ENCODE assay signal across 16 cellular contexts in genomic region chr4:17583944-17584343, GRCh38. TPM values are rescaled to one million over a fixed set of nuclear protein-coding genes. Genes with fewer than 3 reads are reported as not detected.
DNase-seq lines count a peak whose midpoint lies in the region; ATAC-seq and TF ChIP-seq lines count a peak whose summit lies in the region.
"Had no signal": no experiment of that assay in that cellular context is flagged by ENCODE, and none has a peak within 500 bp of the region (broad histone marks: within the 10 kb centered on the region; RNA-seq: fewer than 3 reads in every experiment).

No MANE protein-coding gene starts in this region.

- H3K27ac Mint-ChIP-seq in H9 (peak overlapping the region; percentile 82 to 92 (median 87); a peak in 5 of 7 replicates), WTC11 (peak overlapping the region; percentile 89)
- H3K27ac Mint-ChIP-seq: B cell; CD4-positive, CD25-positive, alpha-beta regulatory T cell had no signal

- ATAC-seq in GM18505 (IDR thresholded peaks at IDR 0.05; ENCODE audit: unreplicated experiment) (no peak), WTC11 (no peak), GM21723 (IDR thresholded peaks at IDR 0.05; ENCODE audit: unreplicated experiment) (no peak), HG02623 (IDR thresholded peaks at IDR 0.05; ENCODE audit: unreplicated experiment) (no peak)

- H4K5ac ChIP-seq in H9 (ENCODE audit: insufficient read length, low read depth, low read length) = no peak overlapping the region

- peak; percentile 42 for TF ChIP-seq POLR2A in GM18505 (IDR thresholded peaks at IDR 0.05; ENCODE audit: borderline replicate concordance, extremely low read depth, insufficient read depth, insufficient read length)

- no peak overlapping the region for H3K4me3 ChIP-seq in iPS-20b (ENCODE audit: low read length)
- H3K4me3 ChIP-seq: PC-9, SJCRH30 had no signal

- no CpG with 5 or more reads among the region's 4 CpGs for WGBS in H9 (ENCODE audit: extremely low coverage, insufficient read length, low lambda C conversion rate)

- no peak overlapping the region for H3K56ac ChIP-seq in H9 (ENCODE audit: insufficient read length, low read depth, low read length)

- no peaks in the 10 kb centered on the region for H4K20me1 ChIP-seq in H9 (ENCODE audit: control insufficient read depth, insufficient read depth, insufficient read length)

- DNase-seq in H9 (no peak), WTC11 (ENCODE audit: low spot score) (no peak), AG20443 (ENCODE audit: low spot score) (no peak)
- DNase-seq: Caco-2; CD4-positive, CD25-positive, alpha-beta regulatory T cell; DMS53; NCI-H187; NCI-H345; NCI-H69; PC-9; SJCRH30 had no signal

- no peak overlapping the region for H3K4ac ChIP-seq in H9 (ENCODE audit: low read depth, low read length)

- H3K9me3 ChIP-seq in H9 (ENCODE audit: control insufficient read depth, low read depth, low read length) = no peaks in the 10 kb centered on the region
- no peaks in the 10 kb centered on the region for H3K9me3 ChIP-seq in iPS-20b (ENCODE audit: insufficient read depth, low read depth, low read length)
- H3K9me3 ChIP-seq: Caco-2, SJCRH30 had no signal

- H3K36me3 Mint-ChIP-seq in H9 (ENCODE audit: insufficient read depth in 1 of 3, low read depth in 3 of 3) (peaks cover 31 to 85% (median 67%) of the 10 kb centered on the region in 3 experiments), WTC11 (peaks cover 48% of the 10 kb centered on the region)

- CTCF ChIA-PET in WTC11 (lab: Charles Lee) = interaction anchor here (0.9 to 1.0 kb wide), 2 partner anchors 35 to 112 kb away, joined by 3 read pairs; no protein-coding TSS in a partner anchor

- no peaks in the 10 kb centered on the region; the same call in 1 of the 2 replicates for H3K4me1 ChIP-seq in H9 (ENCODE audit: insufficient read depth, low read length)
- peaks cover 3% of the 10 kb centered on the region; the same call in 1 of the 2 replicates for H3K4me1 ChIP-seq in iPS-20b (ENCODE audit: insufficient read depth, low read length)
- H3K4me1 ChIP-seq: SJCRH30 had no signal

- no peaks in the 10 kb centered on the region for H3K79me2 ChIP-seq in H9 (ENCODE audit: insufficient read depth, low read length)

- H3K79me1 ChIP-seq in H9 (ENCODE audit: insufficient read depth, low read depth, low read length, poor library complexity, severe bottlenecking) = no peaks in the 10 kb centered on the region

- H3K14ac ChIP-seq in H9 (ENCODE audit: insufficient read depth, low read length) = no peak overlapping the region

- no peak overlapping the region for H2BK12ac ChIP-seq in H9 (ENCODE audit: insufficient read length, low read depth, low read length)

- H3K4me3 Mint-ChIP-seq in H9 (no peak overlapping the region), WTC11 (no peak overlapping the region)
- H3K4me3 Mint-ChIP-seq: B cell had no signal

- H3K18ac ChIP-seq in H9 (ENCODE audit: insufficient read length, low read depth, low read length) = no peak overlapping the region

- no peaks in the 10 kb centered on the region for H3K27me3 Mint-ChIP-seq in H9 (ENCODE audit: low read depth)
- H3K27me3 Mint-ChIP-seq in WTC11 (ENCODE audit: low read depth) = no peaks in the 10 kb centered on the region
- H3K27me3 Mint-ChIP-seq: B cell; CD4-positive, CD25-positive, alpha-beta regulatory T cell had no signal

- H3K9me3 Mint-ChIP-seq in H9 (no peaks in the 10 kb centered on the region), WTC11 (no peaks in the 10 kb centered on the region)
- H3K9me3 Mint-ChIP-seq: CD4-positive, CD25-positive, alpha-beta regulatory T cell had no signal

- no peak overlapping the region for H2BK5ac ChIP-seq in H9 (ENCODE audit: insufficient read length, low read length)

- H2BK15ac ChIP-seq in H9 (ENCODE audit: low read depth, low read length) = no peak overlapping the region

- H3K23me2 ChIP-seq in H9 (ENCODE audit: insufficient read length, low read depth, low read length, poor library complexity, severe bottlenecking) = no peaks in the 10 kb centered on the region

- no peak overlapping the region for H3K23ac ChIP-seq in H9 (ENCODE audit: insufficient read length, low read depth, low read length)

- H3K27me3 ChIP-seq in H9 (ENCODE audit: insufficient read depth, low read length) (no peaks in the 10 kb centered on the region), iPS-20b (ENCODE audit: insufficient read depth, low read length) (no peaks in the 10 kb centered on the region)
- H3K27me3 ChIP-seq: SJCRH30 had no signal

- H3K27ac ChIP-seq in H9 (ENCODE audit: insufficient read length, low read depth, low read length) (no peak overlapping the region), iPS-20b (ENCODE audit: low read length) (no peak overlapping the region)
- H3K27ac ChIP-seq: PC-9, SJCRH30 had no signal

- POLR2A ChIA-PET in WTC11 (lab: Charles Lee) = interaction anchor here (0.5 to 0.8 kb wide), 2 partner anchors 762 to 1924 kb away, joined by 4 to 8 read pairs; no protein-coding TSS in a partner anchor

- no peak overlapping the region for H2BK120ac ChIP-seq in H9 (ENCODE audit: low read depth, low read length, poor library complexity, severe bottlenecking)

- TF ChIP-seq CTCF in H9 (conservative IDR thresholded peaks at IDR 0.05) (no peak), WTC11 (IDR thresholded peaks at IDR 0.05) (no peak)

- H2BK20ac ChIP-seq in H9 (ENCODE audit: low read depth, low read length, poor library complexity, severe bottlenecking) = no peak overlapping the region

- no peak overlapping the region for H3K9ac ChIP-seq in H9 (ENCODE audit: extremely low read depth, insufficient read length, low read length)
- peak overlapping the region; percentile 5; the same call in 1 of the 2 replicates for H3K9ac ChIP-seq in iPS-20b (ENCODE audit: low read depth, low read length)

- no peak overlapping the region for H4K8ac ChIP-seq in H9 (replicated peaks; ENCODE audit: insufficient read length, low read depth, low read length)

- no peak overlapping the region for H2AK5ac ChIP-seq in H9 (ENCODE audit: insufficient read length, low read length)

- peaks cover 85% of the 10 kb centered on the region for H3K36me3 ChIP-seq in iPS-20b (ENCODE audit: insufficient read depth, low read depth, low read length)

- no peak overlapping the region for H4K91ac ChIP-seq in H9 (ENCODE audit: insufficient read length, low read depth, low read length)

- no peak overlapping the region for H3T11ph ChIP-seq in H9 (ENCODE audit: low read length)

- no peak overlapping the region for H3K4me2 ChIP-seq in H9 (ENCODE audit: insufficient read depth, insufficient read length, low read length)
- H3K4me2 ChIP-seq: PC-9 had no signal

- no peak overlapping the region for H2AFZ ChIP-seq in H9 (ENCODE audit: low read length)
- H2AFZ ChIP-seq: PC-9 had no signal

- peaks cover 17 to 19% of the 10 kb centered on the region in 2 experiments for H3K4me1 Mint-ChIP-seq in H9
- peaks cover 14% of the 10 kb centered on the region for H3K4me1 Mint-ChIP-seq in WTC11

TF ChIP-seq in WTC11, 78 proteins besides CTCF, POLR2A, EP300 and RAD21 (continues in another document):
- TF ChIP-seq E2F4 (CRISPR knock-in tag; IDR thresholded peaks at IDR 0.05; ENCODE audit: borderline replicate concordance, low read depth) = no peak
- no peak for TF ChIP-seq USF2 (CRISPR knock-in tag; IDR thresholded peaks at IDR 0.05)
- TF ChIP-seq NR1H2 (CRISPR knock-in tag; IDR thresholded peaks at IDR 0.05) = no peak
- no peak for TF ChIP-seq NFYB (CRISPR knock-in tag; conservative IDR thresholded peaks at IDR 0.05; ENCODE audit: low read depth)
- TF ChIP-seq ZNF423 (CRISPR knock-in tag; IDR thresholded peaks at IDR 0.05) = no peak
- no peak for TF ChIP-seq ELF4 (CRISPR knock-in tag; IDR thresholded peaks at IDR 0.05; ENCODE audit: low read depth)
- no peak for TF ChIP-seq ZNF138 (CRISPR knock-in tag; conservative IDR thresholded peaks at IDR 0.05)
- TF ChIP-seq SMAD3 (CRISPR knock-in tag; IDR thresholded peaks at IDR 0.05; ENCODE audit: borderline replicate concordance) = no peak
- TF ChIP-seq ZNF219 (CRISPR knock-in tag; IDR thresholded peaks at IDR 0.05; ENCODE audit: borderline replicate concordance) = no peak
- TF ChIP-seq CREM (CRISPR knock-in tag; IDR thresholded peaks at IDR 0.05) = no peak
- no peak for TF ChIP-seq GTF2I (CRISPR knock-in tag; conservative IDR thresholded peaks at IDR 0.05)
- TF ChIP-seq ZNF263 (CRISPR knock-in tag; IDR thresholded peaks at IDR 0.05; ENCODE audit: low read depth) = no peak
- TF ChIP-seq SMAD4 (CRISPR knock-in tag; IDR thresholded peaks at IDR 0.05) = no peak
- no peak for TF ChIP-seq RELA (CRISPR knock-in tag; IDR thresholded peaks at IDR 0.05; ENCODE audit: borderline replicate concordance)
- TF ChIP-seq ZNF671 (CRISPR knock-in tag; IDR thresholded peaks at IDR 0.05) = no peak
- TF ChIP-seq, protein P1, sequence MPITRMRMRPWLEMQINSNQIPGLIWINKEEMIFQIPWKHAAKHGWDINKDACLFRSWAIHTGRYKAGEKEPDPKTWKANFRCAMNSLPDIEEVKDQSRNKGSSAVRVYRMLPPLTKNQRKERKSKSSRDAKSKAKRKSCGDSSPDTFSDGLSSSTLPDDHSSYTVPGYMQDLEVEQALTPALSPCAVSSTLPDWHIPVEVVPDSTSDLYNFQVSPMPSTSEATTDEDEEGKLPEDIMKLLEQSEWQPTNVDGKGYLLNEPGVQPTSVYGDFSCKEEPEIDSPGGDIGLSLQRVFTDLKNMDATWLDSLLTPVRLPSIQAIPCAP (CRISPR knock-in tag; IDR thresholded peaks at IDR 0.05) = no peak

RNA-seq across cellular contexts. Expression of gene LAP3, which starts 6.9 kb away (rescaled TPM):
- total RNA-seq in H9 (2021) = 48.1 and 53.2 TPM in 2 replicates
- total RNA-seq in WTC11 (2021) = 46.6 to 52.7 TPM (median 48.4 TPM) in 3 replicates

RNA-seq across cellular contexts. Expression of gene MED28, which starts 30.5 kb away (rescaled TPM):
- 90.4 and 93.3 TPM in 2 replicates for total RNA-seq in H9 (2021)
- 97.8 to 106 TPM (median 102 TPM) in 3 replicates for total RNA-seq in WTC11 (2021)
